ENCODE assay signal across 34 cellular contexts in genomic region chr10:89463846-89464537, GRCh38.
"Had no signal": no experiment of that assay in that cellular context is flagged by ENCODE, and none has a peak within 500 bp of the region (broad histone marks: within the 10 kb centered on the region; RNA-seq: fewer than 3 reads in every experiment).

No MANE protein-coding gene starts in this region.

- H3K36me3 ChIP-seq: Peyer's patch had no signal

- H3K9me3 ChIP-seq: Peyer's patch had no signal

- DNase-seq: activated B cell treated with CpG ODN at 0.5 μM for 24 hours; activated CD4-positive, alpha-beta memory T cell treated with anti-CD3 and anti-CD28 coated beads, Interleukin-2, amount 10 ng/mL, durations not matched to agents 7 days and 5 days; activated CD4-positive, alpha-beta T cell treated with anti-CD3 and anti-CD28 coated beads for 48 hours; activated CD4-positive, CD25-positive, alpha-beta regulatory T cell treated with anti-CD3 and anti-CD28 coated beads, Interleukin-2, amount 50 U/mL, for 72 hours; activated CD8-positive, alpha-beta memory T cell treated with anti-CD3 and anti-CD28 coated beads for 24 hours; activated CD8-positive, alpha-beta memory T cell treated with anti-CD3 and anti-CD28 coated beads, Interleukin-2, amount 10 ng/mL, durations not matched to agents 7 days and 5 days; activated CD8-positive, alpha-beta memory T cell treated with anti-CD3 and anti-CD28 coated beads, Interleukin-2, amount 50 U/mL, for 48 hours; activated effector memory CD4-positive, alpha-beta T cell treated with Interleukin-2 at 50 U/mL for 16 hours; activated naive CD4-positive, alpha-beta T cell treated with anti-CD3 and anti-CD28 coated beads, Interleukin-2, amount 10 ng/mL, durations not matched to agents 7 days and 5 days; activated naive CD8-positive, alpha-beta T cell treated with anti-CD3 and anti-CD28 coated beads, Interleukin-2, amount 50 U/mL, for 24 hours; activated T-cell treated with anti-CD3 and anti-CD28 coated beads, Interleukin-2, amount 50 U/mL, for 48 hours; aorta; caudate nucleus; Karpas-422; KBM-7; NCI-H1048; NCI-H1105 treated with DMSO at 0.1 percent for 48 hours; NCI-H1436; NCI-H187; NCI-H2029 treated with DMSO at 0.1 percent for 48 hours; NCI-H2107; NCI-H2171; NCI-H510A; NCI-H526; NCI-H748 treated with DMSO at 0.1 percent for 48 hours; NK-92 treated with Interleukin-12 subunit alpha and Interleukin-12 subunit beta, amount 100 ng/mL, for 24 hours; PC-3; Peyer's patch; RPMI8226; SW 1271; T-helper 1 cell; T-helper 2 cell; T-helper 9 cell had no signal

- H3K4me1 ChIP-seq: Peyer's patch had no signal

- ATAC-seq: activated CD8-positive, alpha-beta memory T cell treated with anti-CD3 and anti-CD28 coated beads, Interleukin-2, amount 10 ng/mL, durations not matched to agents 7 days and 5 days; activated naive CD8-positive, alpha-beta T cell treated with anti-CD3 and anti-CD28 coated beads, Interleukin-2, amount 50 U/mL, for 24 hours; PC-3 had no signal

- H3K27me3 ChIP-seq: Peyer's patch had no signal

- H3K4me3 ChIP-seq: Peyer's patch had no signal

- H3K27ac ChIP-seq: Peyer's patch, VCaP had no signal
